In the genomic region with DNA sequence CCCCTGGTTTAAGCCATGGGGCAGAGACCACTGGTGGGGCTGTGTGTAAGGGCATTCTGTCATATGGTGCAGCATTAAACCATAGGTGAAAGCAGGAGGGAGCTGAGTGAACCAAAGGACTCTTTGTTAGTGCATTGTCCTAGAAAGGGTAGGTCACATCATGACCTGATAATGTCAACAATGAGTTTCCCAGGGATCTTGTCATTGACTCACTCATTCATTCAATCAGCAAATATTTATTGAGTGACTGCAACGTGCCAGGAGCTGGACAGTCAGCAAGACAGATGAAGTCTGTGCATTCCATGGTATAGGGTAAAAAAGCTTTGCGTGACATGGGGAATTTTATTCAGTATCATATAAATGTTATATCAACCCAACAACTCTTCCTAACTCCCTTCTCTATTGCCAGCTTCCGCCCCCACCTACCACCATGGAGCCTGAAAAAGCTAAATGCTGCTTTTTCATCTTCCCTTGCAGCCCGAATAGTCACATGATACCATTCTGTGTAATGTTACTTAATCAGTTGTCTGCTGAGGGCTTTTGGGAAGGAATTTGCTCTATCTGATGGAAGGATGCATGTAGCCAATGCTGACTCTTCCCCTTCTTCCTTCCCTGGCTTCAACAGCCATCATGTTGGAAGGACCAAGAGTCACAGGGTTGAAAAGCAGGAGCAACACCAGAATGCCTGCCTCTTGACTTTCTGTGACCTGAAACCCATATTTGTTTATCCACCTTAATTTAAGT, we compare ENCODE assay signal across 1 cellular context.
A peak's percentile ranks its signal among the peaks of the same experiment; 100 is the strongest.
TF ChIP-seq lines count a peak whose summit lies in the region.

No MANE protein-coding gene starts in this region.

TF ChIP-seq in A549, 52 proteins besides CTCF, POLR2A, EP300 and RAD21 (continued from another document):
- TF ChIP-seq REST (IDR thresholded peaks at IDR 0.05): no peak
- no peak for TF ChIP-seq PHF8 (IDR thresholded peaks at IDR 0.05; ENCODE audit: borderline replicate concordance, low read depth)
- TF ChIP-seq CEBPB (IDR thresholded peaks at IDR 0.05): no peak
- no peak for TF ChIP-seq TP53 (CRISPR knock-in tag; IDR thresholded peaks at IDR 0.05)
- TF ChIP-seq EHF (CRISPR knock-in tag; IDR thresholded peaks at IDR 0.05): no peak
- peak; percentile 40; the same call in 1 of the 2 replicates for TF ChIP-seq FOXS1 (CRISPR knock-in tag; IDR thresholded peaks at IDR 0.05)
- peak; percentile 47; the same call in 1 of the 2 replicates for TF ChIP-seq JUNB (IDR thresholded peaks at IDR 0.05)
- TF ChIP-seq ELK1 (IDR thresholded peaks at IDR 0.05; ENCODE audit: low read depth, low read length): no peak
- no peak for TF ChIP-seq ZC3H11A (IDR thresholded peaks at IDR 0.05)
- no peak for TF ChIP-seq NPAS2 (CRISPR knock-in tag; IDR thresholded peaks at IDR 0.05; ENCODE audit: borderline replicate concordance)
- TF ChIP-seq TFCP2L1 (CRISPR knock-in tag; IDR thresholded peaks at IDR 0.05): no peak
- no peak for TF ChIP-seq HOXA7 (CRISPR knock-in tag; IDR thresholded peaks at IDR 0.05)
- 0 out of 2 replicates have a peak, but pooled peaks have one; percentile 38 for TF ChIP-seq USF2 (IDR thresholded peaks at IDR 0.05)
- TF ChIP-seq PBX3 (IDR thresholded peaks at IDR 0.05): no peak
- TF ChIP-seq POLR2AphosphoS2 (conservative IDR thresholded peaks at IDR 0.05; ENCODE audit: low read length): no peak
- TF ChIP-seq ZSCAN20 (CRISPR knock-in tag; IDR thresholded peaks at IDR 0.05): no peak
- TF ChIP-seq SREBF2 (IDR thresholded peaks at IDR 0.05): no peak
- no peak for TF ChIP-seq NFE2L2 (conservative IDR thresholded peaks at IDR 0.05; ENCODE audit: low read length)
- no peak for TF ChIP-seq RFX5 (IDR thresholded peaks at IDR 0.05)
- no peak for TF ChIP-seq CBX8 (IDR thresholded peaks at IDR 0.05)
- TF ChIP-seq MYC (IDR thresholded peaks at IDR 0.05; ENCODE audit: borderline replicate concordance, low read length): no peak
- peak; percentile 65 for TF ChIP-seq MAFK (IDR thresholded peaks at IDR 0.05; ENCODE audit: partially characterized antibody)
- TF ChIP-seq, protein P1, sequence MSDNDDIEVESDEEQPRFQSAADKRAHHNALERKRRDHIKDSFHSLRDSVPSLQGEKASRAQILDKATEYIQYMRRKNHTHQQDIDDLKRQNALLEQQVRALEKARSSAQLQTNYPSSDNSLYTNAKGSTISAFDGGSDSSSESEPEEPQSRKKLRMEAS (IDR thresholded peaks at IDR 0.05): peak; percentile 34; the same call in 1 of the 2 replicates
- peak; percentile 65; the same call in 1 of the 2 replicates for TF ChIP-seq GATA3 (IDR thresholded peaks at IDR 0.05; ENCODE audit: borderline replicate concordance)
- no peak for TF ChIP-seq HOXB5 (CRISPR knock-in tag; IDR thresholded peaks at IDR 0.05)
- TF ChIP-seq ESRRA (IDR thresholded peaks at IDR 0.05; ENCODE audit: borderline replicate concordance, low read length): no peak
- no peak for TF ChIP-seq CHD4 (IDR thresholded peaks at IDR 0.05; ENCODE audit: borderline replicate concordance)
